In genomic region chr13:110407531-110407930, GRCh38 we compare ENCODE assay signal across 18 cellular contexts.
A peak's percentile ranks its signal among the peaks of the same experiment; 100 is the strongest.
DNase-seq lines count a peak whose midpoint lies in the region; ATAC-seq and TF ChIP-seq lines count a peak whose summit lies in the region.
"Had no signal": no experiment of that assay in that cellular context is flagged by ENCODE, and none has a peak within 500 bp of the region (broad histone marks: within the 10 kb centered on the region; RNA-seq: fewer than 3 reads in every experiment).

No MANE protein-coding gene starts in this region.

- H3K36me3 ChIP-seq in GM23338 (ENCODE audit: insufficient read depth) (no peaks in the 10 kb centered on the region; the same call in 1 of the 2 replicates), mesodermal cell (ENCODE audit: control insufficient read depth, insufficient read depth, low read length) (peaks cover 36% of the 10 kb centered on the region), stomach smooth muscle (ENCODE audit: control insufficient read depth in 2 of 2, insufficient read depth in 2 of 2, low read length in 2 of 2) (peaks cover 14 to 18% of the 10 kb centered on the region in 2 donors)
- H3K36me3 ChIP-seq: adrenal gland, WERI-Rb-1 had no signal

- TF ChIP-seq CTCF in GM23338 (conservative IDR thresholded peaks at IDR 0.05; ENCODE audit: low read depth in 2 of 2), result no peak

- peaks cover 12% of the 10 kb centered on the region for H3K27me3 Mint-ChIP-seq in GM23338 (ENCODE audit: insufficient read depth, low read depth, poor library complexity)

- H2AFZ ChIP-seq in GM23338, result no peak overlapping the region

- no peaks in the 10 kb centered on the region for H3K9me3 ChIP-seq in mesodermal cell (ENCODE audit: control insufficient read depth, low read length)
- no peaks in the 10 kb centered on the region for H3K9me3 ChIP-seq in stomach smooth muscle (ENCODE audit: control insufficient read depth in 2 of 2, low read length in 2 of 2)
- H3K9me3 ChIP-seq: adrenal gland had no signal

- peak overlapping the region; percentile 67; the same call in 1 of the 2 replicates for H3K27ac Mint-ChIP-seq in GM23338
- H3K27ac Mint-ChIP-seq: activated CD8-positive, alpha-beta T cell treated with anti-CD3 and anti-CD28 coated beads for 36 hours; activated T-helper 17 cell treated with anti-CD3 and anti-CD28 coated beads, Interleukin-2, amount 50 U/mL, for 72 hours; stimulated activated naive B cell treated with anti-CD40 and anti-IgM and Interleukin-4, amounts not matched to agents 10 μg/mL and 1 μg/mL and 100 μg/mL, for 72 hours had no signal

- peaks cover 29% of the 10 kb centered on the region for H3K4me1 Mint-ChIP-seq in GM23338

- 70 to 83% methylated on average over 8 to 9 of the region's 9 CpGs for WGBS in mesodermal cell (ENCODE audit: insufficient coverage in 2 of 2), 2 experiments

- H3K27ac ChIP-seq in GM23338 (ENCODE audit: low read depth) (no peak overlapping the region), mesodermal cell (ENCODE audit: low read depth, low read length, severe bottlenecking) (peak overlapping the region; percentile 36), stomach smooth muscle (ENCODE audit: low read length) (peak overlapping the region; percentile 80)
- H3K27ac ChIP-seq: WERI-Rb-1 had no signal

- H3K27me3 ChIP-seq in GM23338 (ENCODE audit: insufficient read depth), result no peaks in the 10 kb centered on the region
- H3K27me3 ChIP-seq in stomach smooth muscle (ENCODE audit: control insufficient read depth in 1 of 2, insufficient read depth in 2 of 2, low read length in 2 of 2), result no peaks in the 10 kb centered on the region
- H3K27me3 ChIP-seq: adrenal gland had no signal

- H3K4me2 ChIP-seq in GM23338, result no peak overlapping the region

- DNase-seq in GM23338 (ENCODE audit: low spot score), result no peak
- peak; percentile 62 for DNase-seq in dermis blood vessel endothelial cell
- DNase-seq in DMS 273 (lab: John Stamatoyannopoulos, UW; ENCODE audit: unreplicated experiment), result no peak
- no peak for DNase-seq in cerebellar cortex (ENCODE audit: low spot score)
- DNase-seq in activated T-cell treated with anti-CD3 and anti-CD28 coated beads for 4 hours, result no peak
- no peak for DNase-seq in NCI-H2107 (lab: John Stamatoyannopoulos, UW)
- DNase-seq: activated CD8-positive, alpha-beta T cell treated with anti-CD3 and anti-CD28 coated beads for 36 hours; DMS 273 treated with DMSO at 0.1 percent for 48 hours; midbrain; NCI-H146; NCI-H345; NK-92 treated with Interleukin-12 subunit alpha and Interleukin-12 subunit beta, amount 100 ng/mL, for 24 hours; stimulated activated naive B cell treated with anti-CD40 and anti-IgM and Interleukin-4, amounts not matched to agents 10 μg/mL and 1 μg/mL and 100 μg/mL, for 72 hours; WERI-Rb-1 had no signal

- peaks cover 11% of the 10 kb centered on the region for H3K36me3 Mint-ChIP-seq in GM23338 (ENCODE audit: low read depth)
- H3K36me3 Mint-ChIP-seq: stimulated activated naive B cell treated with anti-CD40 and anti-IgM and Interleukin-4, amounts not matched to agents 10 μg/mL and 1 μg/mL and 100 μg/mL, for 72 hours had no signal

- peaks cover 6% of the 10 kb centered on the region; the same call in 1 of the 2 replicates for H3K4me1 ChIP-seq in GM23338 (ENCODE audit: insufficient read depth)
- H3K4me1 ChIP-seq in mesodermal cell (ENCODE audit: control insufficient read depth, insufficient read depth, low read length, poor library complexity, severe bottlenecking), result peaks cover 95% of the 10 kb centered on the region
- peaks cover 81% of the 10 kb centered on the region for H3K4me1 ChIP-seq in stomach smooth muscle (ENCODE audit: control insufficient read depth, insufficient read depth, low read length)

- peak; percentile 8; the same call in 1 of the 3 replicates for ATAC-seq in GM23338
- ATAC-seq: activated CD8-positive, alpha-beta T cell treated with anti-CD3 and anti-CD28 coated beads for 36 hours; activated T-helper 17 cell treated with anti-CD3 and anti-CD28 coated beads, Interleukin-2, amount 50 U/mL, for 72 hours; stimulated activated naive B cell treated with anti-CD40 and anti-IgM and Interleukin-4, amounts not matched to agents 10 μg/mL and 1 μg/mL and 100 μg/mL, for 72 hours had no signal

- peak overlapping the region in 1 of 2 donors; percentile 12 for H3K9ac ChIP-seq in stomach smooth muscle (ENCODE audit: low read length in 2 of 2)

- no peaks in the 10 kb centered on the region for H3F3A ChIP-seq in GM23338 (replicated peaks; ENCODE audit: low read depth)

- H3K9me3 Mint-ChIP-seq in GM23338, result no peaks in the 10 kb centered on the region; the same call in 2 of the 3 replicates
- H3K9me3 Mint-ChIP-seq: activated CD8-positive, alpha-beta T cell treated with anti-CD3 and anti-CD28 coated beads for 36 hours; activated T-helper 17 cell treated with anti-CD3 and anti-CD28 coated beads, Interleukin-2, amount 50 U/mL, for 72 hours had no signal

- no peaks in the 10 kb centered on the region for H4K20me1 ChIP-seq in GM23338 (replicated peaks; ENCODE audit: insufficient read depth)

- H3K9me2 ChIP-seq in GM23338 (ENCODE audit: insufficient read depth), result no peaks in the 10 kb centered on the region

- no peak overlapping the region for H3K4me3 ChIP-seq in GM23338
- no peak overlapping the region for H3K4me3 ChIP-seq in mesodermal cell (ENCODE audit: extremely low read depth, insufficient read depth, low read length, poor library complexity, severe bottlenecking)
- peak overlapping the region in 1 of 2 donors; percentile 29 for H3K4me3 ChIP-seq in stomach smooth muscle (ENCODE audit: low read length in 2 of 2)
- H3K4me3 ChIP-seq: adrenal gland had no signal

- H3K4me3 Mint-ChIP-seq in GM23338, result no peak overlapping the region; the same call in 2 of the 3 replicates
- H3K4me3 Mint-ChIP-seq: activated CD8-positive, alpha-beta T cell treated with anti-CD3 and anti-CD28 coated beads for 36 hours; activated T-helper 17 cell treated with anti-CD3 and anti-CD28 coated beads, Interleukin-2, amount 50 U/mL, for 72 hours; stimulated activated naive B cell treated with anti-CD40 and anti-IgM and Interleukin-4, amounts not matched to agents 10 μg/mL and 1 μg/mL and 100 μg/mL, for 72 hours had no signal

- no peaks in the 10 kb centered on the region; the same call in 1 of the 2 replicates for H3K79me2 ChIP-seq in GM23338 (replicated peaks; ENCODE audit: insufficient read depth)

TF ChIP-seq in GM23338, 12 proteins besides CTCF, POLR2A, EP300 and RAD21 (continues in another document):
- TF ChIP-seq EZH2phosphoT487 (IDR thresholded peaks at IDR 0.05; ENCODE audit: unreplicated experiment), result no peak
- TF ChIP-seq REST (IDR thresholded peaks at IDR 0.05; ENCODE audit: unreplicated experiment), result no peak
- no peak for TF ChIP-seq ZNF114 (CRISPR knock-in tag; IDR thresholded peaks at IDR 0.05)
- TF ChIP-seq STAT1 (IDR thresholded peaks at IDR 0.05; ENCODE audit: unreplicated experiment), result no peak
